ENCODE assay signal across 1 cellular context in genomic region chr1:146051452-146051852, GRCh38.
TF ChIP-seq lines count a peak whose summit lies in the region.

No MANE protein-coding gene starts in this region.

TF ChIP-seq in K562, 482 proteins besides CTCF, POLR2A, EP300 and RAD21 (continued from another document and continues in another):
- TF ChIP-seq AFF1 (IDR thresholded peaks at IDR 0.05; ENCODE audit: low read depth in 1 of 2, partially characterized antibody in 2 of 2) (no peak), ZNF274 (IDR thresholded peaks at IDR 0.05; ENCODE audit: borderline replicate concordance, low read depth, low read length) (peak; percentile 18; the same call in 1 of the 2 replicates), KLF13 (tag; IDR thresholded peaks at IDR 0.05; ENCODE audit: borderline replicate concordance, low read depth) (no peak; the same call in 1 of the 2 replicates), RBBP5 (IDR thresholded peaks at IDR 0.05; ENCODE audit: borderline replicate concordance, insufficient read depth, low read length, poor library complexity, severe bottlenecking) (no peak), EP400 (IDR thresholded peaks at IDR 0.05) (no peak), MLX (CRISPR knock-in tag; conservative IDR thresholded peaks at IDR 0.05) (no peak), BCOR (IDR thresholded peaks at IDR 0.05) (no peak), PRMT5 (CRISPR knock-in tag; IDR thresholded peaks at IDR 0.05) (no peak), TCFL5 (CRISPR knock-in tag; conservative IDR thresholded peaks at IDR 0.05) (no peak), ZNF584 (CRISPR knock-in tag; IDR thresholded peaks at IDR 0.05; ENCODE audit: low read depth) (no peak), ZNF23 (CRISPR knock-in tag; IDR thresholded peaks at IDR 0.05) (no peak), MYC (IDR thresholded peaks at IDR 0.05; ENCODE audit: low read depth, low read length) (no peak), MYC (CRISPR knock-in tag; IDR thresholded peaks at IDR 0.05; ENCODE audit: borderline replicate concordance, low read depth) (no peak), SAFB (IDR thresholded peaks at IDR 0.05; ENCODE audit: borderline replicate concordance, low read depth, low read length) (no peak), MNT (conservative IDR thresholded peaks at IDR 0.05) (no peak), FOXP1 (CRISPR knock-in tag; IDR thresholded peaks at IDR 0.05) (no peak), SIX5 (IDR thresholded peaks at IDR 0.05; ENCODE audit: borderline replicate concordance in 1 of 2, insufficient read depth in 1 of 2, low read depth in 1 of 2, low read length in 2 of 2) (no peak), ARID4B (CRISPR knock-in tag; IDR thresholded peaks at IDR 0.05) (0 out of 2 replicates have a peak, but pooled peaks have one; percentile 58), TFAP4 (CRISPR knock-in tag; IDR thresholded peaks at IDR 0.05; ENCODE audit: borderline replicate concordance) (0 out of 2 replicates have a peak, but pooled peaks have one; percentile 12), ADNP (tag; IDR thresholded peaks at IDR 0.05) (peak; percentile 58), BRF2 (IDR thresholded peaks at IDR 0.05; ENCODE audit: borderline replicate concordance, insufficient read depth, insufficient read length) (no peak), ETS2 (tag; IDR thresholded peaks at IDR 0.05; ENCODE audit: borderline replicate concordance, poor library complexity, severe bottlenecking) (no peak), TRIM25 (IDR thresholded peaks at IDR 0.05; ENCODE audit: borderline replicate concordance) (0 out of 2 replicates have a peak, but pooled peaks have one; percentile 87), PREB (CRISPR knock-in tag; IDR thresholded peaks at IDR 0.05) (peak; percentile 95), HIVEP1 (CRISPR knock-in tag; IDR thresholded peaks at IDR 0.05) (0 out of 2 replicates have a peak, but pooled peaks have one; percentile 1), ZNF318 (IDR thresholded peaks at IDR 0.05; ENCODE audit: borderline replicate concordance in 1 of 2, low read depth in 1 of 2) (no peak), ZNF764 (CRISPR knock-in tag; IDR thresholded peaks at IDR 0.05; ENCODE audit: low read depth) (no peak)
